8 cellular contexts compared by ENCODE assay signal in the genomic region with DNA sequence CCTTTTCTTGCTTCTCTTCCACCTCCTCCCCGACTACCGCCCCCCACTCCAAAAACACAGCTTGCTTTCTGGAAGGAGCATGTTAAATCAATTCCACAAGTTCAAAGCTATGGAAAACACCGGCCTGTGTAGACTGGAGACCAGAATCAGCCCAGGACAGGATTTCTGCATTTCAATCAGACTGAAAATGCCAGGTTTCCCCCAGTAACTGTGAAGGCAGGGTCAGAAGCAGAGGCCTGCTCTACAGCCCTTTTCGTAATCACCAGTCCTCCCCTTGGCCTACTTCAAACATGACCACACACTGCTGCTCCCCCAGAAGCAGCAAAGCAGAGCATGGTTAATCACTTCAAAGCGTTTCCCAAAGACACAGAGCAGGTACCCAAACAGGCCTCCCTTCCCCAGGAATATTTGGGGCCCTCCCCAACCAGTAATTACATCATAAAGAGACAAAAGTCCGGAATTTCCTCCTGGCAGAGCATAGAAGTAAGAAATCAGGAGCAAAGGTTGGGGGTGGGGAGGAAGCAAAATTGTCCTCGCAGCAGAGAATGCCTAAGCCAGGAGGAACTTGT. TPM values are rescaled to one million over a fixed set of nuclear protein-coding genes. Genes with fewer than 3 reads are reported as not detected.
A peak's percentile ranks its signal among the peaks of the same experiment; 100 is the strongest.
DNase-seq lines count a peak whose midpoint lies in the region; ATAC-seq and TF ChIP-seq lines count a peak whose summit lies in the region.

No MANE protein-coding gene starts in this region.

- peaks cover 58% of the 10 kb centered on the region for H3K4me1 ChIP-seq in neuron (ENCODE audit: insufficient read depth, low read length)

- no peaks in the 10 kb centered on the region for H3K27me3 ChIP-seq in neuron (ENCODE audit: insufficient read depth, low read length)

- DNase-seq in GF-D8 (lab: John Stamatoyannopoulos, UW): peak; percentile 28
- peak; percentile 89 for DNase-seq in SW480 (ENCODE audit: low spot score)
- peak; percentile 89 for DNase-seq in fibroblast of mammary gland (ENCODE audit: low read depth)
- DNase-seq in mucosa of gallbladder (ENCODE audit: low spot score): no peak
- DNase-seq in T-helper 9 cell: no peak
- no peak for DNase-seq in NCI-H2029 (lab: John Stamatoyannopoulos, UW)

- no peaks in the 10 kb centered on the region for H3K9me3 ChIP-seq in neuron (ENCODE audit: low read length)

- ATAC-seq in GM19397 (IDR thresholded peaks at IDR 0.05; ENCODE audit: unreplicated experiment): no peak

- no peak overlapping the region for H2AFZ ChIP-seq in neuron (ENCODE audit: low read depth, low read length)

- H3K4me3 ChIP-seq in fibroblast of mammary gland (ENCODE audit: control insufficient read depth, low read depth, low read length) (peak overlapping the region; percentile 37), neuron (ENCODE audit: low read length) (peak overlapping the region; percentile 31)

- peaks cover 7% of the 10 kb centered on the region for H3K36me3 ChIP-seq in neuron (ENCODE audit: insufficient read depth, low read length)

- TF ChIP-seq CTCF in fibroblast of mammary gland (conservative IDR thresholded peaks at IDR 0.05; ENCODE audit: control insufficient read depth, insufficient read depth, low read depth, low read length): no peak

RNA-seq across cellular contexts. Expression of a gene that starts 38.4 kb away (rescaled TPM):
- 55.2 TPM for total RNA-seq in mucosa of gallbladder

Comparison
In these comparisons a context has a peak if more than half of its experiments do, and no peak if none do; other contexts are left out.
1. DNase-seq: peak in GF-D8 (single experiment), SW480 (single experiment) and fibroblast of mammary gland (single experiment); none in mucosa of gallbladder (single experiment), T-helper 9 cell (single experiment) and NCI-H2029 (single experiment).